8 cellular contexts compared by ENCODE assay signal in genomic region chr11:15826826-15827225, GRCh38.
A peak's percentile ranks its signal among the peaks of the same experiment; 100 is the strongest.
DNase-seq lines count a peak whose midpoint lies in the region; ATAC-seq lines count a peak whose summit lies in the region.

No MANE protein-coding gene starts in this region.

- H3K27ac ChIP-seq in Karpas-422 (ENCODE audit: low read length): no peak overlapping the region

- H3K9ac ChIP-seq in Karpas-422 (ENCODE audit: low read length): no peak overlapping the region

- H3K9me2 ChIP-seq in Karpas-422 (replicated peaks; ENCODE audit: insufficient read depth, low read length): no peaks in the 10 kb centered on the region

- DNase-seq in COLO668 (lab: John Stamatoyannopoulos, UW; ENCODE audit: unreplicated experiment) (peak; percentile 32), Karpas-422 (peak; percentile 73), amniotic epithelial cell (ENCODE audit: low read depth) (peak; percentile 51), left kidney (ENCODE audit: low read depth, low spot score) (peak; percentile 84), CD1c-positive myeloid dendritic cell (ENCODE audit: extremely low spot score) (no peak), SHP77 treated with DMSO at 0.1 percent for 48 hours (lab: John Stamatoyannopoulos, UW) (no peak), GOT3 (lab: John Stamatoyannopoulos, UW) (no peak)

- no peaks in the 10 kb centered on the region for H3K4me1 ChIP-seq in Karpas-422 (ENCODE audit: low read length)

- ATAC-seq in GM18867 (IDR thresholded peaks at IDR 0.05; ENCODE audit: unreplicated experiment): peak; percentile 64

- no peak overlapping the region for H3K4me3 ChIP-seq in Karpas-422 (ENCODE audit: low read length)

- H3K4me2 ChIP-seq in Karpas-422 (ENCODE audit: low read depth, low read length, poor library complexity, severe bottlenecking): no peak overlapping the region

- no peaks in the 10 kb centered on the region for H3K9me3 ChIP-seq in Karpas-422 (ENCODE audit: low read length)

- no peaks in the 10 kb centered on the region for H3K79me2 ChIP-seq in Karpas-422 (ENCODE audit: low read length)

- H3K36me3 ChIP-seq in Karpas-422 (ENCODE audit: insufficient read depth, low read length): no peaks in the 10 kb centered on the region

- no peaks in the 10 kb centered on the region for H3K27me3 ChIP-seq in Karpas-422 (ENCODE audit: low read length)

- no peak overlapping the region for H2AFZ ChIP-seq in Karpas-422 (ENCODE audit: low read length)

- no peaks in the 10 kb centered on the region for H4K20me1 ChIP-seq in Karpas-422 (ENCODE audit: insufficient read depth, low read depth, low read length)

Comparison
In these comparisons a context has a peak if more than half of its experiments do, and no peak if none do; other contexts are left out.
1. DNase-seq: peak in COLO668 (single experiment), Karpas-422 (single experiment), amniotic epithelial cell (single experiment) and left kidney (single experiment); none in CD1c-positive myeloid dendritic cell (single experiment), SHP77 treated with DMSO at 0.1 percent for 48 hours (single experiment) and GOT3 (single experiment).